Comparison of ENCODE assay signal across 14 cellular contexts in genomic region chr2:15546297-15547098, GRCh38. TPM values are rescaled to one million over a fixed set of nuclear protein-coding genes. Genes with fewer than 3 reads are reported as not detected.
DNase-seq lines count a peak whose midpoint lies in the region; ATAC-seq and TF ChIP-seq lines count a peak whose summit lies in the region.
"Had no signal": no experiment of that assay in that cellular context is flagged by ENCODE, and none has a peak within 500 bp of the region (broad histone marks: within the 10 kb centered on the region; RNA-seq: fewer than 3 reads in every experiment).

No MANE protein-coding gene starts in this region.

- no peaks in the 10 kb centered on the region for H3K4me1 Mint-ChIP-seq in activated CD8-positive, alpha-beta T cell treated with anti-CD3 and anti-CD28 coated beads for 36 hours (ENCODE audit: low read depth)
- H3K4me1 Mint-ChIP-seq in activated CD8-positive, alpha-beta T cell treated with anti-CD3 and anti-CD28 coated beads, Interleukin-2, amount 10 ng/mL, durations not matched to agents 7 days and 5 days (ENCODE audit: low read depth) = no peaks in the 10 kb centered on the region
- peaks cover 8% of the 10 kb centered on the region for H3K4me1 Mint-ChIP-seq in neural progenitor cell

- H3K4me2 ChIP-seq in neural progenitor cell = no peak overlapping the region

- H3K27ac ChIP-seq in neural progenitor cell (no peak overlapping the region), tibial nerve (no peak overlapping the region)

- H3F3A ChIP-seq in neural progenitor cell (ENCODE audit: low read depth) = no peaks in the 10 kb centered on the region

- no peaks in the 10 kb centered on the region for H3K36me3 ChIP-seq in neural progenitor cell
- H3K36me3 ChIP-seq in tibial nerve = peaks cover 0 to 30% (median 0%) of the 10 kb centered on the region in 3 donors

- POLR2A ChIA-PET in activated CD8-positive, alpha-beta T cell treated with anti-CD3 and anti-CD28 coated beads for 36 hours (lab: Charles Lee) = interaction anchor here (3.3 kb wide), 1 partner anchor 15 kb away, joined by 11 read pairs; the partner anchor contains the start of gene NBAS
- POLR2A ChIA-PET in activated CD8-positive, alpha-beta T cell treated with anti-CD3 and anti-CD28 coated beads, Interleukin-2, amount 10 ng/mL, durations not matched to agents 7 days and 5 days (lab: Charles Lee) = no interaction called here

- intact Hi-C loops in activated CD8-positive, alpha-beta T cell treated with anti-CD3 and anti-CD28 coated beads for 36 hours (cut with micrococcal nuclease) = no loop called here

- H3K9me3 ChIP-seq in neural progenitor cell (ENCODE audit: low read depth) (no peaks in the 10 kb centered on the region), tibial nerve (no peaks in the 10 kb centered on the region)

- no peaks in the 10 kb centered on the region for H3K27me3 Mint-ChIP-seq in activated CD8-positive, alpha-beta T cell treated with anti-CD3 and anti-CD28 coated beads for 36 hours
- no peaks in the 10 kb centered on the region for H3K27me3 Mint-ChIP-seq in activated CD8-positive, alpha-beta T cell treated with anti-CD3 and anti-CD28 coated beads, Interleukin-2, amount 10 ng/mL, durations not matched to agents 7 days and 5 days (ENCODE audit: low read depth)
- H3K27me3 Mint-ChIP-seq in neural progenitor cell (ENCODE audit: insufficient read depth, low read depth) = no peaks in the 10 kb centered on the region
- H3K27me3 Mint-ChIP-seq: T-cell had no signal

- DNase-seq in activated CD8-positive, alpha-beta T cell treated with anti-CD3 and anti-CD28 coated beads for 36 hours = peak; percentile 10
- DNase-seq in activated CD8-positive, alpha-beta T cell treated with anti-CD3 and anti-CD28 coated beads, Interleukin-2, amount 10 ng/mL, durations not matched to agents 7 days and 5 days = no peak
- DNase-seq in NB4 (ENCODE audit: low read depth) (no peak), astrocyte of the spinal cord (ENCODE audit: low read depth, low spot score) (no peak), neural progenitor cell (ENCODE audit: low spot score) (no peak), SKM-1 (lab: John Stamatoyannopoulos, UW; ENCODE audit: unreplicated experiment) (no peak), tibial nerve (ENCODE audit: low spot score in 2 of 2) (no peak), NCI-H1417 treated with DMSO at 0.1 percent for 48 hours (lab: John Stamatoyannopoulos, UW) (no peak)
- DNase-seq: activated naive CD4-positive, alpha-beta T cell treated with anti-CD3 and anti-CD28 coated beads, Interleukin-2, amount 50 U/mL, for 16 hours; NCI-H2081 treated with DMSO at 0.1 percent for 48 hours; posterior cingulate gyrus; stimulated activated CD4-positive, alpha-beta T cell treated with anti-CD3 and anti-CD28 coated beads, Interleukin-1b, Interleukin-23, amount 100 ng/mL, for 48 hours; T-cell had no signal

- TF ChIP-seq POLR2A in NB4 (IDR thresholded peaks at IDR 0.05; ENCODE audit: extremely low read depth, insufficient read length) (no peak), tibial nerve (IDR thresholded peaks at IDR 0.05) (no peak)

- CTCF ChIA-PET in activated CD8-positive, alpha-beta T cell treated with anti-CD3 and anti-CD28 coated beads for 36 hours (lab: Charles Lee) = interaction anchor here (0.7 to 2.6 kb wide), 17 partner anchors 9 to 305 kb away, joined by 3 to 19 read pairs (median 4); partner anchors contain the start of genes DDX1 and NBAS
- CTCF ChIA-PET in activated CD8-positive, alpha-beta T cell treated with anti-CD3 and anti-CD28 coated beads, Interleukin-2, amount 10 ng/mL, durations not matched to agents 7 days and 5 days (lab: Charles Lee) = interaction anchor here (0.6 to 2.2 kb wide), 11 partner anchors 8 to 366 kb away, joined by 3 to 9 read pairs (median 4); partner anchors contain the start of gene NBAS

- no peak overlapping the region for H2AFZ ChIP-seq in neural progenitor cell (replicated peaks)

- no peak for ATAC-seq in activated CD8-positive, alpha-beta T cell treated with anti-CD3 and anti-CD28 coated beads for 36 hours
- no peak for ATAC-seq in activated CD8-positive, alpha-beta T cell treated with anti-CD3 and anti-CD28 coated beads, Interleukin-2, amount 10 ng/mL, durations not matched to agents 7 days and 5 days
- ATAC-seq: esophagus mucosa, T-cell had no signal

- H3K36me3 Mint-ChIP-seq in activated CD8-positive, alpha-beta T cell treated with anti-CD3 and anti-CD28 coated beads for 36 hours (ENCODE audit: low read depth) = peaks cover 8% of the 10 kb centered on the region
- peaks cover 8% of the 10 kb centered on the region for H3K36me3 Mint-ChIP-seq in activated CD8-positive, alpha-beta T cell treated with anti-CD3 and anti-CD28 coated beads, Interleukin-2, amount 10 ng/mL, durations not matched to agents 7 days and 5 days (ENCODE audit: low read depth)
- H3K36me3 Mint-ChIP-seq in neural progenitor cell = peaks cover 13% of the 10 kb centered on the region

- H3K4me3 ChIP-seq in NB4 (ENCODE audit: low read depth, low read length) (no peak overlapping the region), astrocyte of the spinal cord (ENCODE audit: low read depth, low read length) (no peak overlapping the region), neural progenitor cell (no peak overlapping the region), tibial nerve (no peak overlapping the region)

- no peaks in the 10 kb centered on the region for H3K9me3 Mint-ChIP-seq in activated CD8-positive, alpha-beta T cell treated with anti-CD3 and anti-CD28 coated beads for 36 hours
- H3K9me3 Mint-ChIP-seq in activated CD8-positive, alpha-beta T cell treated with anti-CD3 and anti-CD28 coated beads, Interleukin-2, amount 10 ng/mL, durations not matched to agents 7 days and 5 days (ENCODE audit: insufficient read depth) = no peaks in the 10 kb centered on the region
- H3K9me3 Mint-ChIP-seq in neural progenitor cell = no peaks in the 10 kb centered on the region
- H3K9me3 Mint-ChIP-seq: T-cell had no signal

- in situ Hi-C loops in astrocyte of the spinal cord (cut with HindIII; ENCODE audit: low sequenced_read_pairs) = no loop called here

- H3K27ac Mint-ChIP-seq in activated CD8-positive, alpha-beta T cell treated with anti-CD3 and anti-CD28 coated beads for 36 hours = no peak overlapping the region
- H3K27ac Mint-ChIP-seq in activated CD8-positive, alpha-beta T cell treated with anti-CD3 and anti-CD28 coated beads, Interleukin-2, amount 10 ng/mL, durations not matched to agents 7 days and 5 days = no peak overlapping the region
- H3K27ac Mint-ChIP-seq in neural progenitor cell = no peak overlapping the region
- H3K27ac Mint-ChIP-seq: T-cell had no signal

- no peak overlapping the region for H3K9ac ChIP-seq in neural progenitor cell

- H3K4me1 ChIP-seq in neural progenitor cell (peaks cover 8% of the 10 kb centered on the region), tibial nerve (no peaks in the 10 kb centered on the region)

- peak; percentile 55 for TF ChIP-seq CTCF in activated CD8-positive, alpha-beta T cell treated with anti-CD3 and anti-CD28 coated beads for 36 hours (IDR thresholded peaks at IDR 0.05)
- TF ChIP-seq CTCF in NB4 (IDR thresholded peaks at IDR 0.05; ENCODE audit: low read depth, low read length) (peak; percentile 29), astrocyte of the spinal cord (IDR thresholded peaks at IDR 0.05; ENCODE audit: low read depth, low read length) (peak; percentile 13), neural progenitor cell (IDR thresholded peaks at IDR 0.05) (peak; percentile 60), tibial nerve (IDR thresholded peaks at IDR 0.05) (peak in 1 of 5 experiments; percentile 8)

- WGBS in tibial nerve, 2 donors = 81 to 86% methylated on average over 11 of the region's 11 CpGs

- no peaks in the 10 kb centered on the region for H3K79me2 ChIP-seq in neural progenitor cell (ENCODE audit: low read depth)

- H3K4me3 Mint-ChIP-seq in activated CD8-positive, alpha-beta T cell treated with anti-CD3 and anti-CD28 coated beads for 36 hours = no peak overlapping the region
- no peak overlapping the region for H3K4me3 Mint-ChIP-seq in activated CD8-positive, alpha-beta T cell treated with anti-CD3 and anti-CD28 coated beads, Interleukin-2, amount 10 ng/mL, durations not matched to agents 7 days and 5 days
- H3K4me3 Mint-ChIP-seq in neural progenitor cell = no peak overlapping the region
- H3K4me3 Mint-ChIP-seq: T-cell had no signal

- H3K27me3 ChIP-seq in neural progenitor cell = no peaks in the 10 kb centered on the region
- no peaks in the 10 kb centered on the region for H3K27me3 ChIP-seq in tibial nerve

- H4K20me1 ChIP-seq in neural progenitor cell (ENCODE audit: low read depth) = no peaks in the 10 kb centered on the region

- no peak for TF ChIP-seq EP300 in tibial nerve (IDR thresholded peaks at IDR 0.05)

RNA-seq across cellular contexts. Expression of gene NBAS, which starts 14.6 kb away (rescaled TPM):
- 10 to 100 TPM; 40.9 to 41.9 TPM for total RNA-seq in activated CD8-positive, alpha-beta T cell treated with anti-CD3 and anti-CD28 coated beads for 36 hours
- total RNA-seq in activated CD8-positive, alpha-beta T cell treated with anti-CD3 and anti-CD28 coated beads, Interleukin-2, amount 10 ng/mL, durations not matched to agents 7 days and 5 days = 10 to 100 TPM; 28.2 to 31.8 TPM
- total RNA-seq in neural progenitor cell (ENCODE audit: low replicate concordance) = 58.0 and 60.2 TPM in 2 replicates
- 10 to 100 TPM; 49.0 to 59.1 (median 55.1) TPM for total RNA-seq in tibial nerve

RNA-seq across cellular contexts. Expression of gene DDX1, which starts 45.2 kb away (rescaled TPM):
- total RNA-seq in activated CD8-positive, alpha-beta T cell treated with anti-CD3 and anti-CD28 coated beads for 36 hours = 10 to 100 TPM; 90.3 to 92.5 TPM
- total RNA-seq in activated CD8-positive, alpha-beta T cell treated with anti-CD3 and anti-CD28 coated beads, Interleukin-2, amount 10 ng/mL, durations not matched to agents 7 days and 5 days = 10 to 100 TPM; 70.2 to 72.1 TPM
- total RNA-seq in neural progenitor cell (ENCODE audit: low replicate concordance) (66.8 and 103 TPM in 2 replicates), tibial nerve (10 to 100 TPM; 54.9 to 64.7 (median 57.3) TPM)
